Comparison of ENCODE assay signal across 25 cellular contexts in the genomic region with DNA sequence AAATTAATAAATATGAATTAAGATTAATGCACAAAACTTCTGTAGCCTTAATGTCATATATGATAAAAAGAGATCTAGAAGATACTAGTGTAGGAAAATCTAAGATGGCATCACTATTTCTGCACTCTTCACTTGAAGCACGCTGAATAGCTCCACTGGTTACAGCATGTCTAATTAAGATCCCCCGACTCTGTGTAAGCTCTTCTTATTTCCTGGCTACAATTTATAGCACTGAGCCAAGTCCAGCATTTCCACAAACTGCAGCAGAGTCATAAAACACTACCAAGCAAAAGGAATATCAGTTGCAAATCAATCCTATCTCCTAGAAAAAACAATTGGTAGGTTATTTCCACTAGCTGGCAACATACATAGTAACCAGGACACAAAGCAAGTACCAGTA. TPM values are rescaled to one million over a fixed set of nuclear protein-coding genes. Genes with fewer than 3 reads are reported as not detected.
DNase-seq lines count a peak whose midpoint lies in the region; ATAC-seq and TF ChIP-seq lines count a peak whose summit lies in the region.
"Had no signal": no experiment of that assay in that cellular context is flagged by ENCODE, and none has a peak within 500 bp of the region (broad histone marks: within the 10 kb centered on the region; RNA-seq: fewer than 3 reads in every experiment).

No MANE protein-coding gene starts in this region.

- H3K36me3 ChIP-seq in CD4-positive, CD25-positive, alpha-beta regulatory T cell (ENCODE audit: control insufficient read depth, insufficient read depth, low read length): peaks cover 4% of the 10 kb centered on the region
- no peaks in the 10 kb centered on the region for H3K36me3 ChIP-seq in hepatocyte (replicated peaks; ENCODE audit: insufficient read depth, low read depth)

- H3K79me2 ChIP-seq in hepatocyte: peaks cover 25% of the 10 kb centered on the region

- H3K4me3 Mint-ChIP-seq in CD4-positive, CD25-positive, alpha-beta regulatory T cell: peak overlapping the region; percentile 26 to 82 (median 57)
- peak overlapping the region; percentile 47 for H3K4me3 Mint-ChIP-seq in activated T-helper 1 cell treated with anti-CD3 and anti-CD28 coated beads, Interleukin-12 subunit alpha, Interleukin-12 subunit beta, Interleukin-2, Interleukin-4 antibody, amounts not matched to agents 30 ng/mL and 10 ng/mL and 1 ng/mL, durations not matched to agents 14 hours and 24 hours and 36 hours
- peak overlapping the region; percentile 73 for H3K4me3 Mint-ChIP-seq in natural killer cell

- H3K4me1 ChIP-seq in CD4-positive, CD25-positive, alpha-beta regulatory T cell (ENCODE audit: control insufficient read depth, insufficient read depth, low read length, poor library complexity, severe bottlenecking): peaks cover 21% of the 10 kb centered on the region
- no peaks in the 10 kb centered on the region for H3K4me1 ChIP-seq in hepatocyte (ENCODE audit: insufficient read depth)

- H3K4me1 Mint-ChIP-seq in CD4-positive, CD25-positive, alpha-beta regulatory T cell: peaks cover 5 to 27% (median 15%) of the 10 kb centered on the region in 4 donors
- H3K4me1 Mint-ChIP-seq in activated T-helper 1 cell treated with anti-CD3 and anti-CD28 coated beads, Interleukin-12 subunit alpha, Interleukin-12 subunit beta, Interleukin-2, Interleukin-4 antibody, amounts not matched to agents 30 ng/mL and 10 ng/mL and 1 ng/mL, durations not matched to agents 14 hours and 24 hours and 36 hours (ENCODE audit: low read depth): peaks cover 34% of the 10 kb centered on the region
- H3K4me1 Mint-ChIP-seq in natural killer cell: peaks cover 13 to 15% of the 10 kb centered on the region in 2 donors

- H3K27ac ChIP-seq in CD4-positive, CD25-positive, alpha-beta regulatory T cell (ENCODE audit: insufficient read depth, low read length, poor library complexity, severe bottlenecking): no peak overlapping the region
- no peak overlapping the region for H3K27ac ChIP-seq in hepatocyte

- H3K4me3 ChIP-seq in CD4-positive, CD25-positive, alpha-beta regulatory T cell (ENCODE audit: low read depth, low read length): no peak overlapping the region
- H3K4me3 ChIP-seq in hepatocyte: no peak overlapping the region

- no peaks in the 10 kb centered on the region for H3K27me3 Mint-ChIP-seq in CD4-positive, CD25-positive, alpha-beta regulatory T cell
- H3K27me3 Mint-ChIP-seq in activated T-helper 1 cell treated with anti-CD3 and anti-CD28 coated beads, Interleukin-12 subunit alpha, Interleukin-12 subunit beta, Interleukin-2, Interleukin-4 antibody, amounts not matched to agents 30 ng/mL and 10 ng/mL and 1 ng/mL, durations not matched to agents 14 hours and 24 hours and 36 hours (ENCODE audit: insufficient read depth): no peaks in the 10 kb centered on the region
- no peaks in the 10 kb centered on the region for H3K27me3 Mint-ChIP-seq in natural killer cell (ENCODE audit: low read depth in 2 of 2)
- H3K27me3 Mint-ChIP-seq: activated CD4-positive, alpha-beta memory T cell treated with anti-CD3 and anti-CD28 coated beads for 36 hours; memory B cell; T-helper 17 cell had no signal

- TF ChIP-seq CTCF in natural killer cell (IDR thresholded peaks at IDR 0.05): no peak
- no peak for TF ChIP-seq CTCF in hepatocyte (IDR thresholded peaks at IDR 0.05; ENCODE audit: poor library complexity)

- H3K9me3 Mint-ChIP-seq in CD4-positive, CD25-positive, alpha-beta regulatory T cell: no peaks in the 10 kb centered on the region
- H3K9me3 Mint-ChIP-seq in activated T-helper 1 cell treated with anti-CD3 and anti-CD28 coated beads, Interleukin-12 subunit alpha, Interleukin-12 subunit beta, Interleukin-2, Interleukin-4 antibody, amounts not matched to agents 30 ng/mL and 10 ng/mL and 1 ng/mL, durations not matched to agents 14 hours and 24 hours and 36 hours: no peaks in the 10 kb centered on the region
- no peaks in the 10 kb centered on the region for H3K9me3 Mint-ChIP-seq in natural killer cell
- H3K9me3 Mint-ChIP-seq: activated CD4-positive, alpha-beta memory T cell treated with anti-CD3 and anti-CD28 coated beads for 36 hours; memory B cell; naive thymus-derived CD8-positive, alpha-beta T cell; WTC11 had no signal

- no peaks in the 10 kb centered on the region for H3K9me3 ChIP-seq in CD4-positive, CD25-positive, alpha-beta regulatory T cell (ENCODE audit: control insufficient read depth in 2 of 2, low read length in 2 of 2)
- no peaks in the 10 kb centered on the region for H3K9me3 ChIP-seq in hepatocyte (ENCODE audit: low read depth)
- H3K9me3 ChIP-seq: MG63, tibial nerve had no signal

- H4K20me1 ChIP-seq in hepatocyte (ENCODE audit: insufficient read depth, poor library complexity, severe bottlenecking): no peaks in the 10 kb centered on the region

- no peaks in the 10 kb centered on the region for H3K36me3 Mint-ChIP-seq in CD4-positive, CD25-positive, alpha-beta regulatory T cell
- H3K36me3 Mint-ChIP-seq in activated T-helper 1 cell treated with anti-CD3 and anti-CD28 coated beads, Interleukin-12 subunit alpha, Interleukin-12 subunit beta, Interleukin-2, Interleukin-4 antibody, amounts not matched to agents 30 ng/mL and 10 ng/mL and 1 ng/mL, durations not matched to agents 14 hours and 24 hours and 36 hours (ENCODE audit: low read depth): peaks cover 20% of the 10 kb centered on the region
- H3K36me3 Mint-ChIP-seq in natural killer cell: no peaks in the 10 kb centered on the region

- H3K27me3 ChIP-seq in CD4-positive, CD25-positive, alpha-beta regulatory T cell (ENCODE audit: control insufficient read depth, insufficient read depth, low read length): no peaks in the 10 kb centered on the region
- H3K27me3 ChIP-seq in hepatocyte: no peaks in the 10 kb centered on the region
- H3K27me3 ChIP-seq: MG63, tibial nerve had no signal

- no peak overlapping the region for H2AFZ ChIP-seq in hepatocyte

- H3K27ac Mint-ChIP-seq in CD4-positive, CD25-positive, alpha-beta regulatory T cell: no peak overlapping the region
- H3K27ac Mint-ChIP-seq in activated T-helper 1 cell treated with anti-CD3 and anti-CD28 coated beads, Interleukin-12 subunit alpha, Interleukin-12 subunit beta, Interleukin-2, Interleukin-4 antibody, amounts not matched to agents 30 ng/mL and 10 ng/mL and 1 ng/mL, durations not matched to agents 14 hours and 24 hours and 36 hours: no peak overlapping the region
- no peak overlapping the region for H3K27ac Mint-ChIP-seq in natural killer cell

- no peak for DNase-seq in CD4-positive, CD25-positive, alpha-beta regulatory T cell
- peak; percentile 40 for DNase-seq in G401 (ENCODE audit: low spot score)
- no peak for DNase-seq in activated T-helper 1 cell treated with anti-CD3 and anti-CD28 coated beads, Interleukin-12 subunit alpha, Interleukin-12 subunit beta, Interleukin-2, Interleukin-4 antibody, amounts not matched to agents 30 ng/mL and 10 ng/mL and 1 ng/mL, durations not matched to agents 14 hours and 24 hours and 36 hours (ENCODE audit: low spot score)
- DNase-seq in natural killer cell: no peak
- DNase-seq in AG20443 (ENCODE audit: low spot score): no peak
- DNase-seq in SHP77 (lab: John Stamatoyannopoulos, UW): no peak
- no peak for DNase-seq in hepatocyte (ENCODE audit: low spot score)
- DNase-seq: activated CD4-positive, alpha-beta memory T cell treated with anti-CD3 and anti-CD28 coated beads for 36 hours; activated T-cell treated with anti-CD3 and anti-CD28 coated beads for 4 hours; caudate nucleus; EL; MG63; naive thymus-derived CD8-positive, alpha-beta T cell; NCI-H1417 treated with DMSO at 0.1 percent for 48 hours; NCI-H2107; NCI-H526; PC-3; SHP77 treated with DMSO at 0.1 percent for 48 hours; stimulated activated naive CD4-positive, alpha-beta T cell treated with Interleukin-2 at 50 U/mL for 16 hours; T-helper 17 cell had no signal

- ATAC-seq in CD4-positive, CD25-positive, alpha-beta regulatory T cell (ENCODE audit: low read depth in 2 of 2): no peak
- ATAC-seq in natural killer cell: no peak
- ATAC-seq: HepG2; naive thymus-derived CD8-positive, alpha-beta T cell; PC-3; T-helper 17 cell; WTC11 had no signal

- WGBS in hepatocyte (ENCODE audit: low lambda C conversion rate, missing lambda C conversion rate): 60% methylated on average over 2 of the region's 2 CpGs

- no peak overlapping the region for H3K4me2 ChIP-seq in hepatocyte

- in situ Hi-C loops in G401 (cut with HindIII; ENCODE audit: low sequenced_read_pairs): no loop called here

- no peaks in the 10 kb centered on the region for H3K9me2 ChIP-seq in hepatocyte (replicated peaks; ENCODE audit: insufficient read depth)

- intact Hi-C loops in activated T-helper 1 cell treated with anti-CD3 and anti-CD28 coated beads, Interleukin-12 subunit alpha, Interleukin-12 subunit beta, Interleukin-2, Interleukin-4 antibody, amounts not matched to agents 30 ng/mL and 10 ng/mL and 1 ng/mL, durations not matched to agents 14 hours and 24 hours and 36 hours (cut with micrococcal nuclease): loop anchor here (1.0 to 5.0 kb wide), 5 partner anchors 45 to 1098 kb away; a partner anchor contains a TSS
- intact Hi-C loops in natural killer cell (cut with micrococcal nuclease): loop anchor here (1.0 to 2.0 kb wide), 2 partner anchors 24 to 46 kb away; a partner anchor contains a TSS

RNA-seq across cellular contexts. Expression of a gene that starts 1.3 kb away (rescaled TPM):
- 1.3 TPM for total RNA-seq in CD4-positive, CD25-positive, alpha-beta regulatory T cell
- 1 to 10 TPM in 2 of 4 donors, under 1 TPM in 2; 0.61 to 4.5 (median 2.2) TPM for polyA plus RNA-seq in CD4-positive, CD25-positive, alpha-beta regulatory T cell
- total RNA-seq in G401 (2014; rRNA removed; shearing (Covaris generic)): 167 and 209 TPM in 2 replicates
- 59.9 and 64.3 TPM in 2 replicates for total RNA-seq in activated T-helper 1 cell treated with anti-CD3 and anti-CD28 coated beads, Interleukin-12 subunit alpha, Interleukin-12 subunit beta, Interleukin-2, Interleukin-4 antibody, amounts not matched to agents 30 ng/mL and 10 ng/mL and 1 ng/mL, durations not matched to agents 14 hours and 24 hours and 36 hours
- 1 to 10 TPM in 1 of 3 donors, under 1 TPM in 2; 0.50 to 1.6 (median 0.99) TPM for total RNA-seq in natural killer cell
- 15.3 and 21.6 TPM in 2 replicates for total RNA-seq in hepatocyte
- polyA plus RNA-seq in hepatocyte: 7.4 and 15.1 TPM in 2 replicates

RNA-seq across cellular contexts. Expression of a gene that starts 23.8 kb away (rescaled TPM):
- 59.4 TPM for total RNA-seq in CD4-positive, CD25-positive, alpha-beta regulatory T cell
- 10 to 100 TPM; 45.8 to 51.3 (median 49.3) TPM for polyA plus RNA-seq in CD4-positive, CD25-positive, alpha-beta regulatory T cell
- 52.7 and 87.3 TPM in 2 replicates for total RNA-seq in G401 (2014; rRNA removed; shearing (Covaris generic))
- 71.9 and 74.0 TPM in 2 replicates for total RNA-seq in activated T-helper 1 cell treated with anti-CD3 and anti-CD28 coated beads, Interleukin-12 subunit alpha, Interleukin-12 subunit beta, Interleukin-2, Interleukin-4 antibody, amounts not matched to agents 30 ng/mL and 10 ng/mL and 1 ng/mL, durations not matched to agents 14 hours and 24 hours and 36 hours
- total RNA-seq in natural killer cell (10 to 100 TPM; 45.7 to 57.4 (median 51.2) TPM), hepatocyte (20.1 and 23.1 TPM in 2 replicates)
- polyA plus RNA-seq in hepatocyte: 14.4 and 15.4 TPM in 2 replicates

RNA-seq across cellular contexts. Expression of a gene that starts 45.3 kb away (rescaled TPM):
- total RNA-seq in CD4-positive, CD25-positive, alpha-beta regulatory T cell: 5.1 TPM
- polyA plus RNA-seq in CD4-positive, CD25-positive, alpha-beta regulatory T cell: 1 to 10 TPM; 5.7 to 9.0 (median 6.4) TPM
- total RNA-seq in G401 (2014; rRNA removed; shearing (Covaris generic)): 13.7 and 18.5 TPM in 2 replicates
- total RNA-seq in activated T-helper 1 cell treated with anti-CD3 and anti-CD28 coated beads, Interleukin-12 subunit alpha, Interleukin-12 subunit beta, Interleukin-2, Interleukin-4 antibody, amounts not matched to agents 30 ng/mL and 10 ng/mL and 1 ng/mL, durations not matched to agents 14 hours and 24 hours and 36 hours: 16.9 and 20.2 TPM in 2 replicates
- total RNA-seq in natural killer cell (1 to 10 TPM; 3.6 to 7.5 (median 4.9) TPM), hepatocyte (9.5 and 12.4 TPM in 2 replicates)
- polyA plus RNA-seq in hepatocyte: 11.9 and 12.1 TPM in 2 replicates

RNA-seq across cellular contexts. Expression of a gene that starts 60.0 kb away (rescaled TPM):
- not detected for total RNA-seq in CD4-positive, CD25-positive, alpha-beta regulatory T cell
- polyA plus RNA-seq in CD4-positive, CD25-positive, alpha-beta regulatory T cell: 1 to 10 TPM in 1 of 4 donors, under 1 TPM in 2, not detected in 1; 0.14 to 1.8 (median 0.56) TPM
- not detected in 2 replicates for total RNA-seq in G401 (2014; rRNA removed; shearing (Covaris generic))
- not detected in 2 replicates for total RNA-seq in activated T-helper 1 cell treated with anti-CD3 and anti-CD28 coated beads, Interleukin-12 subunit alpha, Interleukin-12 subunit beta, Interleukin-2, Interleukin-4 antibody, amounts not matched to agents 30 ng/mL and 10 ng/mL and 1 ng/mL, durations not matched to agents 14 hours and 24 hours and 36 hours
- total RNA-seq in natural killer cell (not detected), hepatocyte (0.08 TPM in 1 of 2 replicates, not detected in the other)
- 0.95 TPM in 1 of 2 replicates, not detected in the other for polyA plus RNA-seq in hepatocyte
- total RNA-seq: activated CD4-positive, alpha-beta memory T cell treated with anti-CD3 and anti-CD28 coated beads for 36 hours; HepG2; naive thymus-derived CD8-positive, alpha-beta T cell; PC-3; posterior vena cava; T-helper 17 cell had no signal
- polyA plus RNA-seq: HepG2; naive thymus-derived CD8-positive, alpha-beta T cell had no signal
